Comparison of ENCODE assay signal across 1 cellular context in the genomic region with DNA sequence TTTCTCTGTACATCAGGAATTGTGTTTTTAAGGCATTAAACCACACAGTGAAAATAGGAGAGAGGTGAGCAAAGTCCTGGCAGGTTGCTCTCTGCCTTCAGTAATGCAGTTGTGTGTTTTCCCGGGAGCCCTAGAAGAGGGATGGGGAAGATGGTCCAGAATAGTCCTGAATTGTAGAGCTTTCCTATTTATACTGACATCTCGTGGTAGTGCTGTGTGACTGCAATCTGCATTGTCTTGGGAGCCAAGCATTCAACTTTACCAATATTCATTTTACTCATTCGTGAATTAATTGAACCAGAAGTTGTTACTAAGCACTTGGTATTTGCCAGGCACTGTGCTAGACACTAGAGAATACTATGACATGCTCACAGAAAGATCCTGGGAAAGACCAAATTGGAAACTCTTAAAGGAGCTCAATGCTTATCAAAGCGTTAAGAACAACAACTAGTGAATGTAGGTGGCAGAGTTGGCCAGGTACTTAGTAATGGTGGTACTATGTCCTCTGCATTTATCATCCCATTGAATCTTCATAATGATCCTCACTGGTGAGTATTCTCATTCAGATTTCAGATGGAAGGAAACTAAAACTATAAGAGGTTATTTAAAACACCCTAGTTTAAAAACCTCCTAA.
TF ChIP-seq lines count a peak whose summit lies in the region.

No MANE protein-coding gene starts in this region.

TF ChIP-seq in neural cell, 6 proteins besides CTCF, POLR2A, EP300 and RAD21 (continued from another document):
- TF ChIP-seq, protein P1, sequence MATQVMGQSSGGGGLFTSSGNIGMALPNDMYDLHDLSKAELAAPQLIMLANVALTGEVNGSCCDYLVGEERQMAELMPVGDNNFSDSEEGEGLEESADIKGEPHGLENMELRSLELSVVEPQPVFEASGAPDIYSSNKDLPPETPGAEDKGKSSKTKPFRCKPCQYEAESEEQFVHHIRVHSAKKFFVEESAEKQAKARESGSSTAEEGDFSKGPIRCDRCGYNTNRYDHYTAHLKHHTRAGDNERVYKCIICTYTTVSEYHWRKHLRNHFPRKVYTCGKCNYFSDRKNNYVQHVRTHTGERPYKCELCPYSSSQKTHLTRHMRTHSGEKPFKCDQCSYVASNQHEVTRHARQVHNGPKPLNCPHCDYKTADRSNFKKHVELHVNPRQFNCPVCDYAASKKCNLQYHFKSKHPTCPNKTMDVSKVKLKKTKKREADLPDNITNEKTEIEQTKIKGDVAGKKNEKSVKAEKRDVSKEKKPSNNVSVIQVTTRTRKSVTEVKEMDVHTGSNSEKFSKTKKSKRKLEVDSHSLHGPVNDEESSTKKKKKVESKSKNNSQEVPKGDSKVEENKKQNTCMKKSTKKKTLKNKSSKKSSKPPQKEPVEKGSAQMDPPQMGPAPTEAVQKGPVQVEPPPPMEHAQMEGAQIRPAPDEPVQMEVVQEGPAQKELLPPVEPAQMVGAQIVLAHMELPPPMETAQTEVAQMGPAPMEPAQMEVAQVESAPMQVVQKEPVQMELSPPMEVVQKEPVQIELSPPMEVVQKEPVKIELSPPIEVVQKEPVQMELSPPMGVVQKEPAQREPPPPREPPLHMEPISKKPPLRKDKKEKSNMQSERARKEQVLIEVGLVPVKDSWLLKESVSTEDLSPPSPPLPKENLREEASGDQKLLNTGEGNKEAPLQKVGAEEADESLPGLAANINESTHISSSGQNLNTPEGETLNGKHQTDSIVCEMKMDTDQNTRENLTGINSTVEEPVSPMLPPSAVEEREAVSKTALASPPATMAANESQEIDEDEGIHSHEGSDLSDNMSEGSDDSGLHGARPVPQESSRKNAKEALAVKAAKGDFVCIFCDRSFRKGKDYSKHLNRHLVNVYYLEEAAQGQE (IDR thresholded peaks at IDR 0.05; ENCODE audit: borderline replicate concordance), result peak; percentile 33
TF ChIP-seq in neural cell: peak in this region for 2.
